Comparison of ENCODE assay signal across 1 cellular context in genomic region chr2:21924640-21925285, GRCh38.
TF ChIP-seq lines count a peak whose summit lies in the region.

No MANE protein-coding gene starts in this region.

TF ChIP-seq in IMR-90, 13 proteins besides CTCF, POLR2A, EP300 and RAD21 (continued from another document):
- TF ChIP-seq FOS (IDR thresholded peaks at IDR 0.05; ENCODE audit: low read depth, low read length) = no peak
